24 cellular contexts compared by ENCODE assay signal in genomic region chr13:42219870-42220269, GRCh38. TPM values are rescaled to one million over a fixed set of nuclear protein-coding genes. Genes with fewer than 3 reads are reported as not detected.
DNase-seq lines count a peak whose midpoint lies in the region; ATAC-seq, FAIRE-seq and TF ChIP-seq lines count a peak whose summit lies in the region.
"Had no signal": no experiment of that assay in that cellular context is flagged by ENCODE, and none has a peak within 500 bp of the region (broad histone marks: within the 10 kb centered on the region; RNA-seq: fewer than 3 reads in every experiment).

No MANE protein-coding gene starts in this region.

- H3K9me3 ChIP-seq in A549 = no peaks in the 10 kb centered on the region
- H3K9me3 ChIP-seq: Caco-2 had no signal

- no peak overlapping the region for H3K4me3 ChIP-seq in A549
- H3K4me3 ChIP-seq: BLaER1 treated with 17β-estradiol and CSF1 and Interleukin-3, amounts not matched to agents 10 nM and 100 nM; GM12878 had no signal

- DNase-seq in A549 (ENCODE audit: low read depth in 1 of 2, low spot score in 1 of 2) = no peak
- peak; percentile 53 for DNase-seq in G401 (ENCODE audit: low spot score)
- DNase-seq in WTC11 (ENCODE audit: low spot score) = no peak
- peak; percentile 40 for DNase-seq in cerebellar cortex (ENCODE audit: low spot score)
- DNase-seq in NCI-H226 = no peak
- DNase-seq: 8988T; AML-193; Caco-2; Calu3; CD4-positive, alpha-beta T cell; CD8-positive, alpha-beta T cell; DMS79 treated with DMSO at 0.1 percent for 48 hours; GDM1 had no signal

- 0 out of 2 replicates have a peak overlapping the region, but pooled peaks have one; percentile 6 for H3K27ac Mint-ChIP-seq in WTC11
- H3K27ac Mint-ChIP-seq: B cell; CD4-positive, alpha-beta T cell; CD8-positive, alpha-beta T cell had no signal

- CTCF ChIA-PET in A549 (lab: Yijun Ruan, JAX) = no interaction called here
- CTCF ChIA-PET in WTC11 (lab: Charles Lee) = no interaction called here

- 0% methylated on average over 1 of the region's 1 CpG for WGBS in A549 (ENCODE audit: missing lambda C conversion rate)

- TF ChIP-seq CTCF in A549 (IDR thresholded peaks at IDR 0.05) = no peak
- TF ChIP-seq CTCF in WTC11 (IDR thresholded peaks at IDR 0.05) = no peak

- no peaks in the 10 kb centered on the region for H3K27me3 Mint-ChIP-seq in WTC11 (ENCODE audit: low read depth)
- H3K27me3 Mint-ChIP-seq: B cell; CD4-positive, alpha-beta T cell had no signal

- no peak overlapping the region for H3K4me3 Mint-ChIP-seq in WTC11
- H3K4me3 Mint-ChIP-seq: B cell; CD4-positive, alpha-beta T cell; CD8-positive, alpha-beta T cell had no signal

- H3K4me1 Mint-ChIP-seq in WTC11 = peaks cover 21% of the 10 kb centered on the region
- H3K4me1 Mint-ChIP-seq: B cell had no signal

- ATAC-seq in A549 (no peak), WTC11 (no peak), GM18868 (IDR thresholded peaks at IDR 0.05; ENCODE audit: unreplicated experiment) (no peak), GM21528 (IDR thresholded peaks at IDR 0.05; ENCODE audit: low FRiP score, unreplicated experiment) (no peak)
- ATAC-seq: CD8-positive, alpha-beta T cell; GM12878 had no signal

- no peak for FAIRE-seq in A549 (lab: Jason Lieb, UNC)
- FAIRE-seq: A204.1, D721Med, GM12878, GM12892, GM18507, GM19239 had no signal

- POLR2A ChIA-PET in A549 (lab: Yijun Ruan, JAX) = no interaction called here
- POLR2A ChIA-PET in WTC11 (lab: Charles Lee) = no interaction called here

- no peaks in the 10 kb centered on the region for H3K9me3 Mint-ChIP-seq in WTC11
- H3K9me3 Mint-ChIP-seq: CD4-positive, alpha-beta T cell; CD8-positive, alpha-beta T cell had no signal

- TF ChIP-seq EP300 in A549 (IDR thresholded peaks at IDR 0.05) = no peak

- in situ Hi-C loops in G401 (cut with HindIII; ENCODE audit: low sequenced_read_pairs) = no loop called here

- H3K4me1 ChIP-seq in A549 = 0 out of 3 replicates have a peak, but pooled peaks cover 6% of the 10 kb centered on the region
- H3K4me1 ChIP-seq: BLaER1 treated with 17β-estradiol and CSF1 and Interleukin-3, amounts not matched to agents 10 nM and 100 nM; Caco-2 had no signal

- no peak overlapping the region for H3K27ac ChIP-seq in A549
- H3K27ac ChIP-seq: BLaER1 treated with 17β-estradiol and CSF1 and Interleukin-3, amounts not matched to agents 10 nM and 100 nM; C4-2B had no signal

- no peak for TF ChIP-seq RAD21 in A549 (conservative IDR thresholded peaks at IDR 0.05 in 1 of 2, IDR thresholded peaks at IDR 0.05 in 1 of 2)

- TF ChIP-seq POLR2A in A549 (IDR thresholded peaks at IDR 0.05; ENCODE audit: low read length) = no peak

- peaks cover 5% of the 10 kb centered on the region for H3K36me3 Mint-ChIP-seq in WTC11

- H3K4me2 ChIP-seq in A549 = no peak overlapping the region
- H3K4me2 ChIP-seq: BLaER1 treated with 17β-estradiol and CSF1 and Interleukin-3, amounts not matched to agents 10 nM and 100 nM had no signal

TF ChIP-seq in A549, 52 proteins besides CTCF, POLR2A, EP300 and RAD21:
- TF ChIP-seq SREBF2 (IDR thresholded peaks at IDR 0.05) = no peak
- TF ChIP-seq MAFK (IDR thresholded peaks at IDR 0.05; ENCODE audit: partially characterized antibody) = peak; percentile 8

TF ChIP-seq in WTC11, 78 proteins besides CTCF, POLR2A, EP300 and RAD21:
- TF ChIP-seq, protein P1, sequence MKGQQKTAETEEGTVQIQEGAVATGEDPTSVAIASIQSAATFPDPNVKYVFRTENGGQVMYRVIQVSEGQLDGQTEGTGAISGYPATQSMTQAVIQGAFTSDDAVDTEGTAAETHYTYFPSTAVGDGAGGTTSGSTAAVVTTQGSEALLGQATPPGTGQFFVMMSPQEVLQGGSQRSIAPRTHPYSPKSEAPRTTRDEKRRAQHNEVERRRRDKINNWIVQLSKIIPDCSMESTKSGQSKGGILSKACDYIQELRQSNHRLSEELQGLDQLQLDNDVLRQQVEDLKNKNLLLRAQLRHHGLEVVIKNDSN (CRISPR knock-in tag; IDR thresholded peaks at IDR 0.05) = no peak
- TF ChIP-seq ELF4 (CRISPR knock-in tag; IDR thresholded peaks at IDR 0.05; ENCODE audit: low read depth) = no peak
- TF ChIP-seq, protein P2, sequence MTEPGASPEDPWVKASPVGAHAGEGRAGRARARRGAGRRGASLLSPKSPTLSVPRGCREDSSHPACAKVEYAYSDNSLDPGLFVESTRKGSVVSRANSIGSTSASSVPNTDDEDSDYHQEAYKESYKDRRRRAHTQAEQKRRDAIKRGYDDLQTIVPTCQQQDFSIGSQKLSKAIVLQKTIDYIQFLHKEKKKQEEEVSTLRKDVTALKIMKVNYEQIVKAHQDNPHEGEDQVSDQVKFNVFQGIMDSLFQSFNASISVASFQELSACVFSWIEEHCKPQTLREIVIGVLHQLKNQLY (CRISPR knock-in tag; IDR thresholded peaks at IDR 0.05) = no peak

RNA-seq across cellular contexts. Expression of gene AKAP11, which starts 52.1 kb away (rescaled TPM):
- polyA plus RNA-seq in A549 (2011; rRNA removed) (19.0 and 21.3 TPM in 2 replicates), A549 (2017; fragmentation: RNase III; extraction: RNeasy Plus Mini Kit Qiagen cat#74134 plus additional on column Dnase treatment) (7.2 to 7.6 TPM (median 7.4 TPM) in 3 replicates)
- 2.3 and 2.7 TPM in 2 replicates for polyA plus RNA-seq in A549 (2012; cell fraction: cytosol; rRNA removed)
- 1.4 and 2.3 TPM in 2 replicates for polyA plus RNA-seq in A549 (2012; cell fraction: nucleus; rRNA removed)
- polyA minus RNA-seq in A549 (2011; rRNA and poly(A)+ RNA removed) = 16.4 and 16.9 TPM in 2 replicates
- 8.6 and 12.5 TPM in 2 replicates for total RNA-seq in G401 (2014; rRNA removed; shearing (Covaris generic))
- 16.7 to 18.2 TPM (median 17.7 TPM) in 3 replicates for total RNA-seq in WTC11 (2021)

Comparison
In these comparisons a context has a peak if more than half of its experiments do, and no peak if none do; other contexts are left out.
1. DNase-seq: peak in G401 (single experiment) and cerebellar cortex (single experiment); none in A549 (0 of 2), WTC11 (single experiment) and NCI-H226 (single experiment).